Comparison of ENCODE assay signal across 16 cellular contexts in genomic region chr2:242075683-242076082, GRCh38.
DNase-seq lines count a peak whose midpoint lies in the region; ATAC-seq and TF ChIP-seq lines count a peak whose summit lies in the region.
"Had no signal": no experiment of that assay in that cellular context is flagged by ENCODE, and none has a peak within 500 bp of the region (broad histone marks: within the 10 kb centered on the region; RNA-seq: fewer than 3 reads in every experiment).

No MANE protein-coding gene starts in this region.

- ATAC-seq in esophagus mucosa (no peak), HG02884 (IDR thresholded peaks at IDR 0.05; ENCODE audit: unreplicated experiment) (no peak)
- ATAC-seq: activated CD8-positive, alpha-beta memory T cell treated with anti-CD3 and anti-CD28 coated beads, Interleukin-2, amount 10 ng/mL, durations not matched to agents 7 days and 5 days had no signal

- BruUV-seq in MCF 10A (replicated peaks; lab: Mats Ljungman, UMichigan), result no TSS peak
- BruUV-seq in mammary epithelial cell (replicated peaks; lab: Mats Ljungman, UMichigan), result no TSS peak

- no peaks in the 10 kb centered on the region for H3K27me3 ChIP-seq in mammary epithelial cell (ENCODE audit: insufficient read depth, low read length)
- no peaks in the 10 kb centered on the region for H3K27me3 ChIP-seq in transverse colon

- H3K9ac ChIP-seq in mammary epithelial cell (ENCODE audit: insufficient read depth, low read length), result no peak overlapping the region

- H3K4me3 ChIP-seq in mammary epithelial cell (replicated peaks in 1 of 3; ENCODE audit: insufficient read depth in 1 of 3, low read depth in 2 of 3, low read length in 3 of 3) (no peak overlapping the region), transverse colon (no peak overlapping the region)

- peak overlapping the region; percentile 89 for H3K27ac Mint-ChIP-seq in MCF 10A (ENCODE audit: low read depth, unreplicated experiment)
- H3K27ac Mint-ChIP-seq: activated CD8-positive, alpha-beta memory T cell treated with anti-CD3 and anti-CD28 coated beads, Interleukin-2, amount 10 ng/mL, durations not matched to agents 7 days and 5 days; CD8-positive, alpha-beta memory T cell; T-helper 2 cell treated with Interferon-gamma antibody and Interleukin-4, amounts not matched to agents 5 μg/mL and 100 μg/mL, for 36 hours had no signal

- peaks cover 6% of the 10 kb centered on the region for H3K36me3 Mint-ChIP-seq in MCF 10A (ENCODE audit: insufficient read depth, unreplicated experiment)
- H3K36me3 Mint-ChIP-seq: activated CD8-positive, alpha-beta memory T cell treated with anti-CD3 and anti-CD28 coated beads, Interleukin-2, amount 10 ng/mL, durations not matched to agents 7 days and 5 days; CD8-positive, alpha-beta memory T cell had no signal

- POLR2A ChIA-PET in MCF 10A (lab: Yijun Ruan, JAX), result no interaction called here

- in situ Hi-C loops in mammary epithelial cell (cut with MboI; ENCODE audit: low sequenced_read_pairs in 2 of 2) (no loop called here), transverse colon (cut with MboI; ENCODE audit: low pct_ligation_motif_present in 1 of 4, low pct_unique_long_range_greater_than_20kb in 1 of 4, low sequenced_read_pairs in 3 of 4) (no loop called here)

- TF ChIP-seq POLR2A in transverse colon (IDR thresholded peaks at IDR 0.05), result no peak

- H3K4me1 ChIP-seq in mammary epithelial cell (ENCODE audit: insufficient read depth, low read length) (peaks cover 14% of the 10 kb centered on the region), transverse colon (peaks cover 0 to 16% (median 4%) of the 10 kb centered on the region in 4 donors)

- no peak overlapping the region for H3K4me2 ChIP-seq in mammary epithelial cell (ENCODE audit: insufficient read depth, low read depth, low read length)

- peak; percentile 49 for DNase-seq in MCF 10A (ENCODE audit: unreplicated experiment)
- DNase-seq in mammary epithelial cell, result no peak
- peak; percentile 12 for DNase-seq in NCI-H774 (lab: John Stamatoyannopoulos, UW)
- DNase-seq in epithelial cell of prostate (ENCODE audit: low read depth, low spot score), result no peak
- peak; percentile 88 for DNase-seq in transverse colon
- DNase-seq in activated naive CD4-positive, alpha-beta T cell treated with anti-CD3 and anti-CD28 coated beads, Interleukin-2, amount 50 U/mL, for 16 hours, result no peak
- DNase-seq: activated CD4-positive, CD25-positive, alpha-beta regulatory T cell treated with anti-CD3 and anti-CD28 coated beads, Interleukin-2, amount 50 U/mL, for 72 hours; activated CD8-positive, alpha-beta memory T cell treated with anti-CD3 and anti-CD28 coated beads, Interleukin-2, amount 10 ng/mL, durations not matched to agents 7 days and 5 days; amniotic stem cell; CD8-positive, alpha-beta memory T cell; left ventricle myocardium superior; stimulated activated CD4-positive, alpha-beta T cell treated with anti-CD3 and anti-CD28 coated beads, Interleukin-4, amount 100 ng/mL, for 1 hour; substantia nigra had no signal

- CTCF ChIA-PET in MCF 10A (lab: Yijun Ruan, JAX), result interaction anchor here (0.9 kb wide), 1 partner anchor 94 kb away, joined by 3 read pairs; no protein-coding TSS in a partner anchor
- CTCF ChIA-PET in mammary epithelial cell (lab: Charles Lee; ENCODE audit: low non-redundant PET), result no interaction called here

- peaks cover 32% of the 10 kb centered on the region for H3K4me1 Mint-ChIP-seq in MCF 10A (ENCODE audit: insufficient read depth, unreplicated experiment)
- H3K4me1 Mint-ChIP-seq: activated CD8-positive, alpha-beta memory T cell treated with anti-CD3 and anti-CD28 coated beads, Interleukin-2, amount 10 ng/mL, durations not matched to agents 7 days and 5 days; CD8-positive, alpha-beta memory T cell had no signal

- no peaks in the 10 kb centered on the region for H3K79me2 ChIP-seq in mammary epithelial cell (ENCODE audit: insufficient read depth, low read length)

- dilution Hi-C loops in mammary epithelial cell (cut with HindIII; ENCODE audit: low sequenced_read_pairs), result no loop called here

- H3K27ac ChIP-seq in mammary epithelial cell (ENCODE audit: insufficient read depth, low read depth, low read length) (no peak overlapping the region), epithelial cell of prostate (peak overlapping the region; percentile 41), transverse colon (peak overlapping the region; percentile 30 to 64 (median 56))

- no peaks in the 10 kb centered on the region for H3K36me3 ChIP-seq in mammary epithelial cell (ENCODE audit: insufficient read depth, low read length)
- H3K36me3 ChIP-seq in transverse colon, result no peaks in the 10 kb centered on the region

- TF ChIP-seq EP300 in transverse colon (IDR thresholded peaks at IDR 0.05; ENCODE audit: low read depth), result no peak

- intact Hi-C loops in MCF 10A (cut with micrococcal nuclease), result no loop called here
- intact Hi-C loops in mammary epithelial cell (cut with micrococcal nuclease), result no loop called here
- intact Hi-C loops in transverse colon (cut with DNase I; ENCODE audit: low total_unique reads), result no loop called here

- H3K9me3 ChIP-seq in mammary epithelial cell (replicated peaks; ENCODE audit: insufficient read depth, low read length) (no peaks in the 10 kb centered on the region), transverse colon (no peaks in the 10 kb centered on the region)

- H4K20me1 ChIP-seq in mammary epithelial cell (ENCODE audit: insufficient read depth, low read length), result no peaks in the 10 kb centered on the region

- H3K4me3 Mint-ChIP-seq in MCF 10A (ENCODE audit: unreplicated experiment), result peak overlapping the region; percentile 6
- H3K4me3 Mint-ChIP-seq: activated CD8-positive, alpha-beta memory T cell treated with anti-CD3 and anti-CD28 coated beads, Interleukin-2, amount 10 ng/mL, durations not matched to agents 7 days and 5 days; CD8-positive, alpha-beta memory T cell; T-helper 2 cell treated with Interferon-gamma antibody and Interleukin-4, amounts not matched to agents 5 μg/mL and 100 μg/mL, for 36 hours had no signal

- H3K9me3 Mint-ChIP-seq in MCF 10A (ENCODE audit: unreplicated experiment), result no peaks in the 10 kb centered on the region
- H3K9me3 Mint-ChIP-seq: CD8-positive, alpha-beta memory T cell; T-helper 2 cell treated with Interferon-gamma antibody and Interleukin-4, amounts not matched to agents 5 μg/mL and 100 μg/mL, for 36 hours had no signal

- WGBS in mammary epithelial cell (ENCODE audit: low coverage, missing lambda C conversion rate), result 53% methylated on average over 6 of the region's 6 CpGs
- WGBS in transverse colon (ENCODE audit: low coverage in 1 of 2), 2 donors, result 30 to 40% methylated on average over 1 to 6 of the region's 6 CpGs

- no peak overlapping the region for H2AFZ ChIP-seq in mammary epithelial cell (ENCODE audit: low read depth, low read length)

- TF ChIP-seq CTCF in MCF 10A (IDR thresholded peaks at IDR 0.05; ENCODE audit: unreplicated experiment), result no peak
- TF ChIP-seq CTCF in mammary epithelial cell (conservative IDR thresholded peaks at IDR 0.05 in 1 of 2, IDR thresholded peaks at IDR 0.05 in 1 of 2; ENCODE audit: extremely low read depth in 1 of 2, insufficient read depth in 1 of 2, low read depth in 1 of 2, low read length in 2 of 2), result no peak
- no peak for TF ChIP-seq CTCF in transverse colon (IDR thresholded peaks at IDR 0.05)

- no peaks in the 10 kb centered on the region for H3K27me3 Mint-ChIP-seq in MCF 10A (ENCODE audit: insufficient read depth, unreplicated experiment)

Comparison
In these comparisons a context has a peak if more than half of its experiments do, and no peak if none do; other contexts are left out.
1. DNase-seq: peak in MCF 10A (single experiment), NCI-H774 (single experiment) and transverse colon (single experiment); none in mammary epithelial cell (single experiment), epithelial cell of prostate (single experiment) and activated naive CD4-positive, alpha-beta T cell treated with anti-CD3 and anti-CD28 coated beads, Interleukin-2, amount 50 U/mL, for 16 hours (single experiment).